ENCODE assay signal across 20 cellular contexts in the genomic region with DNA sequence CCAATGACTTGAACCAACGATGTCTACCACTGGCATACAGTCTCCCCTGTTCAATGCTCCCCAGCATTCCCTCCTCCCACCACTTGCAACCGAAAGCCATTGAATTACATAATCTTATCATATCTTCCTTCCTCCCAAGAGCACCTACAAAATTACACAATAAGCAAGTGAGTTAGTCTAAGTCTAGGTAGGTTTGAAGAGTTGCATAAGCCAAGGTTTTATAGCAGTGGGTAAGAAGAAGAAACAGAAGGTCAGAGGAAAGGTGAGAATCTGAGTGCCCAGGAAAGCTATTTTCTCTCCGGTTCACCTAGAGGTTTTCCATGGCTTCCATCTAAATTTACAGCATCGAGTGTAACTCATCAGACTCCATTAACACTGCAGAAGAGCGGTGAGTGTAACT. TPM values are rescaled to one million over a fixed set of nuclear protein-coding genes. Genes with fewer than 3 reads are reported as not detected.
DNase-seq lines count a peak whose midpoint lies in the region; ATAC-seq and TF ChIP-seq lines count a peak whose summit lies in the region.
"Had no signal": no experiment of that assay in that cellular context is flagged by ENCODE, and none has a peak within 500 bp of the region (broad histone marks: within the 10 kb centered on the region; RNA-seq: fewer than 3 reads in every experiment).

No MANE protein-coding gene starts in this region.

- peak in 2 of 4 donors; percentile 28 to 51 for ATAC-seq in psoas muscle
- ATAC-seq: K562 had no signal

- POLR2A ChIA-PET in GM10248 (lab: Yijun Ruan, JAX): no interaction called here

- no peaks in the 10 kb centered on the region for H3K9me3 ChIP-seq in psoas muscle
- no peaks in the 10 kb centered on the region for H3K9me3 ChIP-seq in thyroid gland

- TF ChIP-seq CTCF in dorsolateral prefrontal cortex (IDR thresholded peaks at IDR 0.05 in 54 of 56, conservative IDR thresholded peaks at IDR 0.05 in 2 of 56; ENCODE audit: low read depth in 1 of 56, partially characterized antibody in 56 of 56): no peak
- no peak for TF ChIP-seq CTCF in psoas muscle (IDR thresholded peaks at IDR 0.05)
- TF ChIP-seq CTCF in thyroid gland (IDR thresholded peaks at IDR 0.05): no peak
- TF ChIP-seq CTCF in GM10248 (IDR thresholded peaks at IDR 0.05; ENCODE audit: control extremely low read depth, extremely low read depth, low read depth, missing control alignments): no peak

- H3K27ac ChIP-seq in angular gyrus (ENCODE audit: low read depth, low read length) (peak overlapping the region; percentile 85), dorsolateral prefrontal cortex (peak overlapping the region in 56 of 59 donors; percentile 2 to 96 (median 80)), psoas muscle (peak overlapping the region; percentile 58), thyroid gland (peak overlapping the region in 2 of 3 donors; percentile 15 to 38)
- H3K27ac ChIP-seq: C4-2B, GM23248, HL-60 had no signal

- H3K27me3 ChIP-seq in dorsolateral prefrontal cortex (no peaks in the 10 kb centered on the region), psoas muscle (ENCODE audit: insufficient read depth in 3 of 3, low read length in 2 of 3) (no peaks in the 10 kb centered on the region), thyroid gland (no peaks in the 10 kb centered on the region)

- H3K4me3 ChIP-seq in dorsolateral prefrontal cortex (peak overlapping the region in 1 of 59 donors; percentile 2), psoas muscle (no peak overlapping the region), thyroid gland (replicated peaks in 1 of 3) (no peak overlapping the region)
- H3K4me3 ChIP-seq: GM23248, K562 had no signal

- 61 to 73% (median 62%) methylated on average over 5 of the region's 5 CpGs for WGBS in psoas muscle, 3 donors
- WGBS in thyroid gland, 2 donors: 90 to 91% methylated on average over 5 of the region's 5 CpGs

- intact Hi-C loops in dorsolateral prefrontal cortex (cut with DNase I) (no loop called here), psoas muscle (cut with DNase I) (no loop called here), thyroid gland (cut with DNase I) (no loop called here)

- DNase-seq in dorsolateral prefrontal cortex (no peak), psoas muscle (no peak), thyroid gland (no peak), GM10248 (ENCODE audit: extremely low spot score) (no peak)
- DNase-seq in stimulated activated naive CD4-positive, alpha-beta T cell treated with Interleukin-2 at 50 U/mL for 16 hours (lab: John Stamatoyannopoulos, UW): no peak
- DNase-seq in activated naive CD4-positive, alpha-beta T cell treated with anti-CD3 and anti-CD28 coated beads, Interleukin-2, amount 50 U/mL, for 16 hours: no peak
- DNase-seq: ACHN; AML-193; CD4-positive, alpha-beta T cell; DMS153; DMS79; GDM1; GM23248; HCEC 1CT; HFFc6; IMR-90 had no signal

- CTCF ChIA-PET in GM10248 (lab: Yijun Ruan, JAX): no interaction called here

- TF ChIP-seq POLR2A in thyroid gland (IDR thresholded peaks at IDR 0.05): no peak

- H3K4me1 ChIP-seq in psoas muscle (peaks cover 25% of the 10 kb centered on the region), thyroid gland (peaks cover 13 to 15% of the 10 kb centered on the region in 2 donors)

- H3K36me3 ChIP-seq in psoas muscle (ENCODE audit: insufficient read depth in 1 of 2, low read depth in 1 of 2) (no peaks in the 10 kb centered on the region), thyroid gland (peaks cover 0 to 2% of the 10 kb centered on the region in 2 donors)

RNA-seq across cellular contexts. Expression of a gene that starts 40.3 kb away (rescaled TPM):
- total RNA-seq in dorsolateral prefrontal cortex: 100 to 1,000 TPM in 119 of 120 experiments, 10 to 100 TPM in 1; 78.1 to 308 (median 175) TPM
- 10 to 100 TPM; 13.8 to 26.5 (median 18.2) TPM for total RNA-seq in psoas muscle
- polyA plus RNA-seq in psoas muscle: 10 to 100 TPM in 1 of 3 donors, 1 to 10 TPM in 2; 2.2 to 14.7 (median 4.0) TPM
- 100 to 1,000 TPM; 191 to 274 (median 245) TPM for total RNA-seq in thyroid gland

Comparison
In these comparisons a context has a peak if more than half of its experiments do, and no peak if none do; other contexts are left out.
1. H3K27ac ChIP-seq: peak in every context shown above with its lines; median percentile 85 in angular gyrus; 80 in dorsolateral prefrontal cortex; 58 in psoas muscle; 26 in thyroid gland.